17 cellular contexts compared by ENCODE assay signal in genomic region chr1:168676029-168676812, GRCh38. TPM values are rescaled to one million over a fixed set of nuclear protein-coding genes. Genes with fewer than 3 reads are reported as not detected.
A peak's percentile ranks its signal among the peaks of the same experiment; 100 is the strongest.
DNase-seq lines count a peak whose midpoint lies in the region; ATAC-seq lines count a peak whose summit lies in the region.
"Had no signal": no experiment of that assay in that cellular context is flagged by ENCODE, and none has a peak within 500 bp of the region (broad histone marks: within the 10 kb centered on the region; RNA-seq: fewer than 3 reads in every experiment).

No MANE protein-coding gene starts in this region.

- ATAC-seq in HG03520 (IDR thresholded peaks at IDR 0.05; ENCODE audit: unreplicated experiment) (no peak), HG02798 (IDR thresholded peaks at IDR 0.05; ENCODE audit: poor library complexity, unreplicated experiment) (no peak)
- ATAC-seq: GM23338, K562 had no signal

- DNase-seq in G401 (ENCODE audit: low spot score) (peak; percentile 7), NAMALWA (ENCODE audit: low spot score) (peak; percentile 50), caudate nucleus (lab: John Stamatoyannopoulos, UW) (peak in 7 of 61 donors; percentile 2 to 56 (median 13)), medulla oblongata (ENCODE audit: extremely low spot score) (peak; percentile 18), NCI-H345 treated with DMSO at 0.1 percent for 48 hours (lab: John Stamatoyannopoulos, UW; ENCODE audit: unreplicated experiment) (no peak)
- DNase-seq: AML-193, COR-L47, NCI-H1092, NCI-H1694, NCI-H2107, NCI-H2227 treated with DMSO at 0.1 percent for 48 hours, PC-9, SJCRH30 had no signal

- peak overlapping the region; percentile 11 for H3K27ac ChIP-seq in caudate nucleus (ENCODE audit: low read depth, low read length)
- H3K27ac ChIP-seq: PC-9, SJCRH30 had no signal

- in situ Hi-C loops in G401 (cut with HindIII; ENCODE audit: low sequenced_read_pairs): no loop called here

RNA-seq across cellular contexts. Expression of gene DPT, which starts 52.8 kb away (rescaled TPM):
- not detected in 2 replicates for total RNA-seq in G401 (2014; rRNA removed; shearing (Covaris generic))
- total RNA-seq: GM23338, K562, PC-9, SJCRH30 had no signal
